ENCODE assay signal across 9 cellular contexts in the genomic region with DNA sequence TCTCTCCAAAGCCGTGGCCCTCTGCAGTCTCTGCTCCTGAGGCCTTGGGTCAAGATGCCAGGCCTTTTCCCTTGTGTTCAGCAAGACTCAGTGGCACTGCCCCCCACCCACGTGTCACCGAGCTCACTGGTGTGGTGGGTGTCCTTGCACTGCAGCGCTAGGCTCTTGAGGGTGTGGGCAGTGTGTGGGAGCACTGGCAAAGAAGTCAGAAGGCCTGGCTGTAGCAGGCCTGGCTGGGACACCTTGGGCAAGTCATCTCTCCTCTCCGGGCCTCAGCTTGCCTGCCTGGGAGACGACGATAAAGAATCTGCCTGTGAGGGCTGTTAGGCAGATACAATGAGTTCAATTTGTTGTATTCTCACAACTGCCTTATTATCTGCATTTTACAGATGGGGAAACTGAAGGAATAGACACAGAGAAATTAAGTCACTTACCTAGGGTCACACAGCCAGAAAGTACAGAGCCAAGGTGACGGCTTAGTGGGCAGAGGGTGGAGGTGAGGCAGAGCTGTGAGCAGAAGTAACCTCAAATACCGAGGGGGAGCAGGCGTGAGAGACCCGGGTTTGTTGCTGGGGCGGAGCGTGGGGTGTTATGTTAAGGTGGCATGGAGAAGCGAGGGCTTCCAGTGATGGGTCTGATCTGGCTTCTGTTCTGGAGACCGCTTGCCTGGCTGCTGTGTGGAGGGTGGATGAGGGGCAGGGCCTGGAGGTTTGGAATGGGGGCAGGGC. TPM values are rescaled to one million over a fixed set of nuclear protein-coding genes. Genes with fewer than 3 reads are reported as not detected.
DNase-seq lines count a peak whose midpoint lies in the region; ATAC-seq and TF ChIP-seq lines count a peak whose summit lies in the region.
"Had no signal": no experiment of that assay in that cellular context is flagged by ENCODE, and none has a peak within 500 bp of the region (broad histone marks: within the 10 kb centered on the region; RNA-seq: fewer than 3 reads in every experiment).

No MANE protein-coding gene starts in this region.

- H3K9me3 Mint-ChIP-seq in activated T-helper 1 cell treated with anti-CD3 and anti-CD28 coated beads, Interleukin-12 subunit alpha, Interleukin-12 subunit beta, Interleukin-2, Interleukin-4 antibody, amounts not matched to agents 30 ng/mL and 10 ng/mL and 1 ng/mL, durations not matched to agents 14 hours and 24 hours and 36 hours, result no peaks in the 10 kb centered on the region
- H3K9me3 Mint-ChIP-seq in stimulated activated effector memory CD8-positive, alpha-beta T cell treated with anti-CD3 and anti-CD28 coated beads, Interleukin-12 subunit alpha, Interleukin-12 subunit beta, amount 100 ng/mL, for 72 hours, result no peaks in the 10 kb centered on the region

- H3K27ac Mint-ChIP-seq in activated T-helper 1 cell treated with anti-CD3 and anti-CD28 coated beads, Interleukin-12 subunit alpha, Interleukin-12 subunit beta, Interleukin-2, Interleukin-4 antibody, amounts not matched to agents 30 ng/mL and 10 ng/mL and 1 ng/mL, durations not matched to agents 14 hours and 24 hours and 36 hours, result peak overlapping the region; percentile 65
- H3K27ac Mint-ChIP-seq in stimulated activated effector memory CD8-positive, alpha-beta T cell treated with anti-CD3 and anti-CD28 coated beads, Interleukin-12 subunit alpha, Interleukin-12 subunit beta, amount 100 ng/mL, for 72 hours, result peak overlapping the region; percentile 73

- TF ChIP-seq POLR2A in gastroesophageal sphincter (IDR thresholded peaks at IDR 0.05), result no peak

- TF ChIP-seq CTCF in gastroesophageal sphincter (IDR thresholded peaks at IDR 0.05), result no peak

- H3K4me1 ChIP-seq in HUES48 (ENCODE audit: control insufficient read depth, insufficient read depth, low read length) (peaks cover 19% of the 10 kb centered on the region), gastroesophageal sphincter (peaks cover 0 to 45% (median 12%) of the 10 kb centered on the region in 3 donors)

- H3K27ac ChIP-seq in HUES48 (ENCODE audit: low read depth, low read length) (no peak overlapping the region), gastroesophageal sphincter (peak overlapping the region in 3 of 4 donors; percentile 78 to 85 (median 80))

- no peak for DNase-seq in activated T-helper 1 cell treated with anti-CD3 and anti-CD28 coated beads, Interleukin-12 subunit alpha, Interleukin-12 subunit beta, Interleukin-2, Interleukin-4 antibody, amounts not matched to agents 30 ng/mL and 10 ng/mL and 1 ng/mL, durations not matched to agents 14 hours and 24 hours and 36 hours (ENCODE audit: low spot score)
- DNase-seq in stimulated activated effector memory CD8-positive, alpha-beta T cell treated with anti-CD3 and anti-CD28 coated beads, Interleukin-12 subunit alpha, Interleukin-12 subunit beta, amount 100 ng/mL, for 72 hours (ENCODE audit: low spot score in 2 of 2), result peak in 1 of 2 donors; percentile 67
- DNase-seq in 8988T (no peak), NOMO-1 treated with DMSO at 0.1 percent for 48 hours (lab: John Stamatoyannopoulos, UW; ENCODE audit: unreplicated experiment) (no peak), COR-L47 (lab: John Stamatoyannopoulos, UW) (no peak)
- no peak for DNase-seq in effector CD4-positive, alpha-beta T cell

- H3K36me3 ChIP-seq in HUES48 (ENCODE audit: control insufficient read depth, insufficient read depth, low read length), result peaks cover 13% of the 10 kb centered on the region
- H3K36me3 ChIP-seq in gastroesophageal sphincter, result peaks cover 0 to 14% of the 10 kb centered on the region in 2 donors

- H3K9ac ChIP-seq in HUES48 (ENCODE audit: low read depth, low read length), result no peak overlapping the region

- intact Hi-C loops in activated T-helper 1 cell treated with anti-CD3 and anti-CD28 coated beads, Interleukin-12 subunit alpha, Interleukin-12 subunit beta, Interleukin-2, Interleukin-4 antibody, amounts not matched to agents 30 ng/mL and 10 ng/mL and 1 ng/mL, durations not matched to agents 14 hours and 24 hours and 36 hours (cut with micrococcal nuclease), result loop anchor here (5.0 kb wide), 2 partner anchors 231 to 1504 kb away; partner anchors contain the start of genes CLTB and NHP2

- peaks cover 2% of the 10 kb centered on the region for H3K27me3 Mint-ChIP-seq in activated T-helper 1 cell treated with anti-CD3 and anti-CD28 coated beads, Interleukin-12 subunit alpha, Interleukin-12 subunit beta, Interleukin-2, Interleukin-4 antibody, amounts not matched to agents 30 ng/mL and 10 ng/mL and 1 ng/mL, durations not matched to agents 14 hours and 24 hours and 36 hours (ENCODE audit: insufficient read depth)

- 69 to 79% methylated on average over 7 to 8 of the region's 15 CpGs for WGBS in gastroesophageal sphincter (ENCODE audit: low coverage in 1 of 2), 2 donors

- H3K9me3 ChIP-seq in HUES48 (ENCODE audit: control insufficient read depth, insufficient read depth, low read length) (no peaks in the 10 kb centered on the region), gastroesophageal sphincter (no peaks in the 10 kb centered on the region)

- peak overlapping the region; percentile 86 for H3K4me3 Mint-ChIP-seq in activated T-helper 1 cell treated with anti-CD3 and anti-CD28 coated beads, Interleukin-12 subunit alpha, Interleukin-12 subunit beta, Interleukin-2, Interleukin-4 antibody, amounts not matched to agents 30 ng/mL and 10 ng/mL and 1 ng/mL, durations not matched to agents 14 hours and 24 hours and 36 hours
- peak overlapping the region; percentile 83 for H3K4me3 Mint-ChIP-seq in stimulated activated effector memory CD8-positive, alpha-beta T cell treated with anti-CD3 and anti-CD28 coated beads, Interleukin-12 subunit alpha, Interleukin-12 subunit beta, amount 100 ng/mL, for 72 hours

- H3K4me1 Mint-ChIP-seq in activated T-helper 1 cell treated with anti-CD3 and anti-CD28 coated beads, Interleukin-12 subunit alpha, Interleukin-12 subunit beta, Interleukin-2, Interleukin-4 antibody, amounts not matched to agents 30 ng/mL and 10 ng/mL and 1 ng/mL, durations not matched to agents 14 hours and 24 hours and 36 hours (ENCODE audit: low read depth), result peaks cover 63% of the 10 kb centered on the region
- H3K4me1 Mint-ChIP-seq in stimulated activated effector memory CD8-positive, alpha-beta T cell treated with anti-CD3 and anti-CD28 coated beads, Interleukin-12 subunit alpha, Interleukin-12 subunit beta, amount 100 ng/mL, for 72 hours, result peaks cover 75% of the 10 kb centered on the region

- TF ChIP-seq EP300 in gastroesophageal sphincter (IDR thresholded peaks at IDR 0.05), result no peak

- H3K27me3 ChIP-seq in HUES48 (ENCODE audit: control insufficient read depth, insufficient read depth, low read length), result no peaks in the 10 kb centered on the region
- no peaks in the 10 kb centered on the region for H3K27me3 ChIP-seq in gastroesophageal sphincter

- H3K4me3 ChIP-seq in HUES48 (ENCODE audit: low read depth, low read length) (peak overlapping the region; percentile 79), gastroesophageal sphincter (peak overlapping the region in 1 of 2 donors; percentile 65)

- peaks cover 21% of the 10 kb centered on the region for H3K36me3 Mint-ChIP-seq in activated T-helper 1 cell treated with anti-CD3 and anti-CD28 coated beads, Interleukin-12 subunit alpha, Interleukin-12 subunit beta, Interleukin-2, Interleukin-4 antibody, amounts not matched to agents 30 ng/mL and 10 ng/mL and 1 ng/mL, durations not matched to agents 14 hours and 24 hours and 36 hours (ENCODE audit: low read depth)
- H3K36me3 Mint-ChIP-seq in stimulated activated effector memory CD8-positive, alpha-beta T cell treated with anti-CD3 and anti-CD28 coated beads, Interleukin-12 subunit alpha, Interleukin-12 subunit beta, amount 100 ng/mL, for 72 hours, result peaks cover 26% of the 10 kb centered on the region

- no peak for ATAC-seq in gastroesophageal sphincter
- no peak for ATAC-seq in stimulated activated effector memory CD8-positive, alpha-beta T cell treated with anti-CD3 and anti-CD28 coated beads, Interleukin-12 subunit alpha, Interleukin-12 subunit beta, amount 100 ng/mL, for 72 hours

RNA-seq across cellular contexts. Expression of gene TSPAN17, which starts 1.3 kb away (rescaled TPM):
- total RNA-seq in activated T-helper 1 cell treated with anti-CD3 and anti-CD28 coated beads, Interleukin-12 subunit alpha, Interleukin-12 subunit beta, Interleukin-2, Interleukin-4 antibody, amounts not matched to agents 30 ng/mL and 10 ng/mL and 1 ng/mL, durations not matched to agents 14 hours and 24 hours and 36 hours, result 34.1 and 35.3 TPM in 2 replicates
- total RNA-seq in gastroesophageal sphincter, result 10 to 100 TPM; 11.0 to 20.2 (median 15.4) TPM

RNA-seq across cellular contexts. Expression of gene EIF4E1B, which starts 18.2 kb away (rescaled TPM):
- not detected in 2 replicates for total RNA-seq in activated T-helper 1 cell treated with anti-CD3 and anti-CD28 coated beads, Interleukin-12 subunit alpha, Interleukin-12 subunit beta, Interleukin-2, Interleukin-4 antibody, amounts not matched to agents 30 ng/mL and 10 ng/mL and 1 ng/mL, durations not matched to agents 14 hours and 24 hours and 36 hours
- total RNA-seq in gastroesophageal sphincter, result not detected
- total RNA-seq: lung had no signal

RNA-seq across cellular contexts. Expression of gene SNCB, which starts 18.3 kb away (rescaled TPM):
- total RNA-seq in activated T-helper 1 cell treated with anti-CD3 and anti-CD28 coated beads, Interleukin-12 subunit alpha, Interleukin-12 subunit beta, Interleukin-2, Interleukin-4 antibody, amounts not matched to agents 30 ng/mL and 10 ng/mL and 1 ng/mL, durations not matched to agents 14 hours and 24 hours and 36 hours, result not detected in 2 replicates
- not detected for total RNA-seq in gastroesophageal sphincter
- total RNA-seq: lung had no signal

RNA-seq across cellular contexts. Expression of gene GPRIN1, which starts 38.7 kb away (rescaled TPM):
- total RNA-seq in activated T-helper 1 cell treated with anti-CD3 and anti-CD28 coated beads, Interleukin-12 subunit alpha, Interleukin-12 subunit beta, Interleukin-2, Interleukin-4 antibody, amounts not matched to agents 30 ng/mL and 10 ng/mL and 1 ng/mL, durations not matched to agents 14 hours and 24 hours and 36 hours, result 3.1 and 3.2 TPM in 2 replicates
- 1 to 10 TPM in 1 of 4 donors, under 1 TPM in 3; 0.16 to 1.1 (median 0.63) TPM for total RNA-seq in gastroesophageal sphincter
